In the genomic region with DNA sequence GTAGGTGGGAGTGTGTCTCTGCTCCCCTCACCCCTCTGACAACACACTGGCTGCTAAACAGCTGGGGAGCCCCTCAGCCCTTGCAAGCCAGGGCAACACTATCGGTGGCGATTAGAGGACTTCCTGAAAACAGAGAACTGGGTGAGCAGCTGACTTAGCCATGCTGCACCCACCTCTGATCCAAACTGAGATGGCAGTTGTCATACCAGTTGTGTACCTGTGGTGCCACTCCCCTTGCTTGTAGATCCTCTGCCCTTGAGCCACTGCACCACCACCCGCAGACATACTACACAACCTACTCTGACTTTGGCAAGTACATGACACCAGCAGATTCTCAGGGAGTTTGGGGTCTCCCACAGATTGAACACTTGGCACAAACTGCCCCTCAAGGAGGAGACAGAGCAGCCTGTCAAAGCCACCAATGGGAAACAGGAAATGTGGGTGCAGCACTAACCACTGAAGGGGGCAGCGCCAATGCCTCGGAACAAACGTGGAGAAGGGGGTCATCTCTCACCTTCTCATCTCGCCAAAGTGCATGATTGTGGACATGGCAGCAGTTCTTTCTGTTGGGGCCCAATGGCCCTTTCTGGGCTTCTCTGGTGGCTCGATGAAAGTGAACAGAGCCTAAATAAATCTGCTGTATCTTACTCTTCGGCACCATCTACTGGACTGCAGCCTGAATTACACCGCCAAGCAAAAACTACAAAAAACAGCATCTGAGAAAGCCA, we compare ENCODE assay signal across 8 cellular contexts.
DNase-seq lines count a peak whose midpoint lies in the region; ATAC-seq and TF ChIP-seq lines count a peak whose summit lies in the region.

No MANE protein-coding gene starts in this region.

- H3K4me3 ChIP-seq in RWPE2 (ENCODE audit: severe bottlenecking) (no peak overlapping the region), choroid plexus epithelial cell (ENCODE audit: low read depth, low read length) (no peak overlapping the region)

- H3K27me3 ChIP-seq in RWPE2 (ENCODE audit: insufficient read depth, poor library complexity, severe bottlenecking) = no peaks in the 10 kb centered on the region

- no peaks in the 10 kb centered on the region for H3K36me3 ChIP-seq in RWPE2 (ENCODE audit: low read depth)

- DNase-seq in activated CD4-positive, alpha-beta T cell treated with anti-CD3 and anti-CD28 coated beads for 48 hours = peak; percentile 29
- DNase-seq in activated CD4-positive, alpha-beta T cell treated with anti-CD3 and anti-CD28 coated beads for 4 hours = no peak
- DNase-seq in RWPE2 (ENCODE audit: low spot score) (no peak), choroid plexus epithelial cell (ENCODE audit: low read depth) (peak; percentile 71), midbrain (lab: John Stamatoyannopoulos, UW) (peak; percentile 1), NCI-H226 (no peak)

- H3K27ac ChIP-seq in RWPE2 (ENCODE audit: poor library complexity, severe bottlenecking) = no peak overlapping the region

- H3K4me1 ChIP-seq in RWPE2 (ENCODE audit: insufficient read depth, poor library complexity, severe bottlenecking) = no peaks in the 10 kb centered on the region

- peak; percentile 63 for ATAC-seq in HG03280 (IDR thresholded peaks at IDR 0.05; ENCODE audit: unreplicated experiment)
- ATAC-seq in RWPE2 (ENCODE audit: low read depth) = no peak
- no peak for ATAC-seq in GM19023 (IDR thresholded peaks at IDR 0.05; ENCODE audit: unreplicated experiment)

- TF ChIP-seq CTCF in RWPE2 (IDR thresholded peaks at IDR 0.05; ENCODE audit: poor library complexity, severe bottlenecking) (peak; percentile 80), choroid plexus epithelial cell (conservative IDR thresholded peaks at IDR 0.05; ENCODE audit: low read depth, low read length) (peak; percentile 89)

- H3K9me3 ChIP-seq in RWPE2 (ENCODE audit: severe bottlenecking) = no peaks in the 10 kb centered on the region

Comparison
In these comparisons a context has a peak if more than half of its experiments do, and no peak if none do; other contexts are left out.
1. DNase-seq: peak in activated CD4-positive, alpha-beta T cell treated with anti-CD3 and anti-CD28 coated beads for 48 hours (single experiment), choroid plexus epithelial cell (single experiment) and midbrain (single experiment); none in activated CD4-positive, alpha-beta T cell treated with anti-CD3 and anti-CD28 coated beads for 4 hours (0 of 2), RWPE2 (single experiment) and NCI-H226 (single experiment).